11 cellular contexts compared by ENCODE assay signal in the genomic region with DNA sequence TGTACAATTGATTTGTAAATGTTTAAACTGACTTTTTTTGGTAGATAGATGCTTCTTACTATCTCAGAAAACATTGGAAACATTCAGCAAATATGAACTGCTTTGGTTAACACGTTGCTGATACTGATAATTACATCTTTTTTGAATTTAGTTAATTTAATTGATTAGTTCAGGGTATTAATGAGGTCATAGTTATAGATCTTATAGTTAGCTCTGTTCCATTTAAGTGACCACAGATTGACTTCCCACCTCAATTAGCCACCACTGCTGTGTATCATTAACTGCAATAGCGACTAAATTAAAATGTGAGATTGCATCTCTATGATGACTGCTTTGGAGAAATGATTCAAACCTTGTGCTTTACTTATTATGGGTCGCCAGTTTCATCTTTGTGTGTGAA.
"Had no signal": no experiment of that assay in that cellular context is flagged by ENCODE, and none has a peak within 500 bp of the region (broad histone marks: within the 10 kb centered on the region; RNA-seq: fewer than 3 reads in every experiment).

No MANE protein-coding gene starts in this region.

- H3K4me3 Mint-ChIP-seq: GM23338, H9, HFFc6 had no signal

- H3K9me3 ChIP-seq: HAP-1 had no signal

- H3K36me3 ChIP-seq: HAP-1 had no signal

- H3K27ac Mint-ChIP-seq: GM23338, H9, HFFc6 had no signal

- H3K4me1 ChIP-seq: HAP-1 had no signal

- ATAC-seq: GM23338, HCT116 had no signal

- H3K4me1 Mint-ChIP-seq: GM23338, H9 had no signal

- H3K9ac ChIP-seq: GM23248 had no signal

- DNase-seq: GM23248, GOT3, H7, H9, HCEC 1CT, HFFc6 had no signal

- H3K27ac ChIP-seq: GM23248 had no signal

- H3K4me3 ChIP-seq: GM23248, GM23338, HAP-1 had no signal

- FAIRE-seq: H1, H54 had no signal

- H3K4me2 ChIP-seq: GM23338 had no signal

- H2AFZ ChIP-seq: GM23248, GM23338 had no signal
